ENCODE assay signal across 8 cellular contexts in genomic region chr19:17309962-17310461, GRCh38.
DNase-seq lines count a peak whose midpoint lies in the region; ATAC-seq and TF ChIP-seq lines count a peak whose summit lies in the region.

No MANE protein-coding gene starts in this region.

- H3K9me3 ChIP-seq in BLaER1 = no peaks in the 10 kb centered on the region

- no peak for TF ChIP-seq CTCF in LNCaP clone FGC (IDR thresholded peaks at IDR 0.05; ENCODE audit: control insufficient read depth, extremely low read depth, insufficient read depth)
- no peak for TF ChIP-seq CTCF in nephron (IDR thresholded peaks at IDR 0.05; ENCODE audit: unreplicated experiment in 3 of 3)

- intact Hi-C loops in dendritic cell treated with granulocyte-macrophage colony-stimulating factor and Interleukin-4, amounts not matched to agents 40 ng/mL and 50 ng/mL, for 4 days (cut with micrococcal nuclease) = loop anchor here (1.0 kb wide), 1 partner anchor 27 kb away; the partner anchor contains the start of gene GTPBP3

- DNase-seq in LNCaP clone FGC (ENCODE audit: low read depth) (no peak), NCI-H510A (lab: John Stamatoyannopoulos, UW) (no peak), COLO829 (ENCODE audit: low spot score) (no peak), NCI-H1105 treated with DMSO at 0.1 percent for 48 hours (lab: John Stamatoyannopoulos, UW) (no peak)

- peak overlapping the region; percentile 89 for H3K9ac ChIP-seq in BLaER1

- H3K27me3 Mint-ChIP-seq in dendritic cell treated with granulocyte-macrophage colony-stimulating factor and Interleukin-4, amounts not matched to agents 40 ng/mL and 50 ng/mL, for 4 days = no peaks in the 10 kb centered on the region
- no peaks in the 10 kb centered on the region for H3K27me3 Mint-ChIP-seq in nephron (ENCODE audit: low read depth)

- H3K36me3 Mint-ChIP-seq in dendritic cell treated with granulocyte-macrophage colony-stimulating factor and Interleukin-4, amounts not matched to agents 40 ng/mL and 50 ng/mL, for 4 days (ENCODE audit: low read depth) = peaks cover 72% of the 10 kb centered on the region
- peaks cover 12% of the 10 kb centered on the region for H3K36me3 Mint-ChIP-seq in nephron (ENCODE audit: low read depth)

- H3K4me3 ChIP-seq in BLaER1 = peak overlapping the region; percentile 92
- peak overlapping the region; percentile 97 for H3K4me3 ChIP-seq in LNCaP clone FGC (ENCODE audit: low read depth, low read length)

- no peaks in the 10 kb centered on the region for H3K9me3 Mint-ChIP-seq in dendritic cell treated with granulocyte-macrophage colony-stimulating factor and Interleukin-4, amounts not matched to agents 40 ng/mL and 50 ng/mL, for 4 days
- no peaks in the 10 kb centered on the region for H3K9me3 Mint-ChIP-seq in nephron

- ATAC-seq in GM21447 (IDR thresholded peaks at IDR 0.05; ENCODE audit: unreplicated experiment) = no peak

- peak overlapping the region; percentile 96 for H3K4me2 ChIP-seq in BLaER1

- peak overlapping the region; percentile 99 for H3K4me3 Mint-ChIP-seq in dendritic cell treated with granulocyte-macrophage colony-stimulating factor and Interleukin-4, amounts not matched to agents 40 ng/mL and 50 ng/mL, for 4 days
- H3K4me3 Mint-ChIP-seq in nephron = peak overlapping the region; percentile 95 to 97 (median 96)

- peaks cover 40% of the 10 kb centered on the region for H3K36me3 ChIP-seq in BLaER1

- H4K20me1 ChIP-seq in BLaER1 = peaks cover 52% of the 10 kb centered on the region

- H3K4me1 ChIP-seq in BLaER1 = peaks cover 50% of the 10 kb centered on the region

- peaks cover 50% of the 10 kb centered on the region for H3K4me1 Mint-ChIP-seq in dendritic cell treated with granulocyte-macrophage colony-stimulating factor and Interleukin-4, amounts not matched to agents 40 ng/mL and 50 ng/mL, for 4 days (ENCODE audit: low read depth)
- peaks cover 37% of the 10 kb centered on the region for H3K4me1 Mint-ChIP-seq in nephron

- peak overlapping the region; percentile 87 for H3K27ac ChIP-seq in BLaER1

- peak overlapping the region; percentile 89 for H3K27ac Mint-ChIP-seq in dendritic cell treated with granulocyte-macrophage colony-stimulating factor and Interleukin-4, amounts not matched to agents 40 ng/mL and 50 ng/mL, for 4 days
- peak overlapping the region; percentile 37 to 84 (median 79) for H3K27ac Mint-ChIP-seq in nephron

- H3K27me3 ChIP-seq in BLaER1 = no peaks in the 10 kb centered on the region
